ENCODE assay signal across 1 cellular context in the genomic region with DNA sequence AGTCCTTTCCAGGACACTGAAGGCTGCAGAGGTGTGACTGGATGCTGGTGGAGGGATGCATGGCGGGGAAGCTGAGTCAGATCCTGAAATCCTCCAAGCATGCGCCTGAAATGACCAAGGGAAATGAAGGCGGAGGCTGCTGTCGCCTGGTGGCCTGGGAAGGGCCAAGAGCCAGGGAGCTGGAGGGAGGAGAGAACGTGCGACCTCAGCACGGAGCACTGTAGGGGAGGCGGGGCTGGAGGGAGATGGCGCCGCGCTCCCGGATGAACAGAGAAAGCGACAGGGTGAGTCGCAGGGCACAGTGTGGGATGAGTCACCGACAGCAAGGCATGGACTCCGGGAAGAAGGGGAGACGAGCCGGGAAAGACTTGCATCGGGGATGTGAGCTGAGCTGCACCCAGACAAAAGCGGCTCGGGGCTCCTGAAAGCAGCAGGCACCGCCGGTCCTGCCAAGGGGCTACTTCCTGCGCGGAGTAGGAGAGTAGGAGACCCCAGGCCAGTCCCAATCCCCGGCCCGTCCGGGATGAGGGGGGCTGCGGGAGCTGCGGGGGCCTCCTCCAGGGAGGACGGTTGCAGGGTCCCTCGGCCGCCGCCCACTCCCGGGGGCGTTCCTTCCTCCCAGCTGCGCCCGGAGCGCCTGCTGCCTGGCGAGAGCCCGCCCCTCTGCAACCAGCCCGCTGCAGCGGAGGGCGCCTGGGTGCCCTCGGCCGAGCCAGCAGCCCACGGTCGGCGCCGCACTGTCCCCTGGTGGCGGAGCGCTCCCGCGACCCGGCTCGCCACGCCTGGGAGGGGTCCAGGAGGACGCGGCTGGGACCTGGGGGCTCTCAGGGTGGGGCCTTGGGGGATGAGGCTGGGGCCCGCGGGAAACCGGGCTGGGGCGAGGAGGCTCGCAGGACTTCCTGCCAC.
TF ChIP-seq lines count a peak whose summit lies in the region.

No MANE protein-coding gene starts in this region.

TF ChIP-seq in HepG2, 621 proteins besides CTCF, POLR2A, EP300 and RAD21 (continued from another document and continues in another):
- TF ChIP-seq, protein P1, sequence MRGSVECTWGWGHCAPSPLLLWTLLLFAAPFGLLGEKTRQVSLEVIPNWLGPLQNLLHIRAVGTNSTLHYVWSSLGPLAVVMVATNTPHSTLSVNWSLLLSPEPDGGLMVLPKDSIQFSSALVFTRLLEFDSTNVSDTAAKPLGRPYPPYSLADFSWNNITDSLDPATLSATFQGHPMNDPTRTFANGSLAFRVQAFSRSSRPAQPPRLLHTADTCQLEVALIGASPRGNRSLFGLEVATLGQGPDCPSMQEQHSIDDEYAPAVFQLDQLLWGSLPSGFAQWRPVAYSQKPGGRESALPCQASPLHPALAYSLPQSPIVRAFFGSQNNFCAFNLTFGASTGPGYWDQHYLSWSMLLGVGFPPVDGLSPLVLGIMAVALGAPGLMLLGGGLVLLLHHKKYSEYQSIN (CRISPR knock-in tag; IDR thresholded peaks at IDR 0.05; ENCODE audit: borderline replicate concordance) = no peak
- TF ChIP-seq NFYB (CRISPR knock-in tag; IDR thresholded peaks at IDR 0.05) (no peak), ZNF749 (CRISPR knock-in tag; IDR thresholded peaks at IDR 0.05; ENCODE audit: borderline replicate concordance) (peak; percentile 53; the same call in 1 of the 2 replicates), KDM2A (CRISPR knock-in tag; IDR thresholded peaks at IDR 0.05; ENCODE audit: borderline replicate concordance, low read depth) (no peak; the same call in 1 of the 2 replicates), ZNF569 (CRISPR knock-in tag; IDR thresholded peaks at IDR 0.05; ENCODE audit: borderline replicate concordance) (peak; percentile 29; the same call in 1 of the 2 replicates), RBM39 (IDR thresholded peaks at IDR 0.05; ENCODE audit: low read depth, low read length, poor library complexity, severe bottlenecking) (peak; percentile 98), ZSCAN25 (CRISPR knock-in tag; IDR thresholded peaks at IDR 0.05) (no peak; the same call in none of the 2 replicates), AGO1 (IDR thresholded peaks at IDR 0.05; ENCODE audit: low read depth, low read length, poor library complexity, severe bottlenecking) (peak; percentile 75), SP5 (CRISPR knock-in tag; IDR thresholded peaks at IDR 0.05; ENCODE audit: borderline replicate concordance, low read depth) (peak; percentile 88), ZNF782 (CRISPR knock-in tag; IDR thresholded peaks at IDR 0.05; ENCODE audit: borderline replicate concordance) (peak; percentile 77; the same call in 1 of the 2 replicates), ZNF615 (CRISPR knock-in tag; IDR thresholded peaks at IDR 0.05; ENCODE audit: borderline replicate concordance) (peak; percentile 39; the same call in 1 of the 2 replicates), CBFB (CRISPR knock-in tag; IDR thresholded peaks at IDR 0.05) (peak; percentile 34), KDM1A (CRISPR knock-in tag; IDR thresholded peaks at IDR 0.05) (peak; percentile 48; the same call in 1 of the 2 replicates), SSRP1 (CRISPR knock-in tag; IDR thresholded peaks at IDR 0.05) (peak; percentile 56), ZNF83 (CRISPR knock-in tag; IDR thresholded peaks at IDR 0.05; ENCODE audit: borderline replicate concordance) (no peak), SETDB1 (CRISPR knock-in tag; IDR thresholded peaks at IDR 0.05; ENCODE audit: borderline replicate concordance) (no peak), U2AF2 (IDR thresholded peaks at IDR 0.05; ENCODE audit: low read depth, low read length) (no peak), GPN1 (CRISPR knock-in tag; IDR thresholded peaks at IDR 0.05; ENCODE audit: borderline replicate concordance) (no peak), ZNF343 (CRISPR knock-in tag; IDR thresholded peaks at IDR 0.05) (no peak; the same call in none of the 2 replicates), MEIS2 (CRISPR knock-in tag; IDR thresholded peaks at IDR 0.05) (peak; percentile 80), CHD4 (IDR thresholded peaks at IDR 0.05; ENCODE audit: borderline replicate concordance, low read length) (no peak), SMAD1 (CRISPR knock-in tag; IDR thresholded peaks at IDR 0.05; ENCODE audit: borderline replicate concordance, low read depth) (peak; percentile 95; the same call in 1 of the 2 replicates), RFXANK (CRISPR knock-in tag; IDR thresholded peaks at IDR 0.05) (no peak; the same call in 1 of the 2 replicates), ATF7 (IDR thresholded peaks at IDR 0.05) (no peak), ATF7 (CRISPR knock-in tag; IDR thresholded peaks at IDR 0.05) (peak; percentile 58; the same call in 1 of the 2 replicates), ZNF326 (CRISPR knock-in tag; IDR thresholded peaks at IDR 0.05; ENCODE audit: borderline replicate concordance) (no peak), FOXM1 (CRISPR knock-in tag; IDR thresholded peaks at IDR 0.05) (no peak), MATR3 (CRISPR knock-in tag; IDR thresholded peaks at IDR 0.05) (no peak), RFX1 (IDR thresholded peaks at IDR 0.05) (no peak), ZNF781 (CRISPR knock-in tag; IDR thresholded peaks at IDR 0.05; ENCODE audit: borderline replicate concordance, not compliant biosample characterization) (peak; percentile 79), SP1 (IDR thresholded peaks at IDR 0.05) (no peak), SP1 (CRISPR knock-in tag; IDR thresholded peaks at IDR 0.05) (peak; percentile 49), MTA1 (CRISPR knock-in tag; IDR thresholded peaks at IDR 0.05; ENCODE audit: borderline replicate concordance) (peak; percentile 91), HOXA9 (CRISPR knock-in tag; IDR thresholded peaks at IDR 0.05; ENCODE audit: borderline replicate concordance) (0 out of 2 replicates have a peak, but pooled peaks have one; percentile 51)
- TF ChIP-seq, protein P2, sequence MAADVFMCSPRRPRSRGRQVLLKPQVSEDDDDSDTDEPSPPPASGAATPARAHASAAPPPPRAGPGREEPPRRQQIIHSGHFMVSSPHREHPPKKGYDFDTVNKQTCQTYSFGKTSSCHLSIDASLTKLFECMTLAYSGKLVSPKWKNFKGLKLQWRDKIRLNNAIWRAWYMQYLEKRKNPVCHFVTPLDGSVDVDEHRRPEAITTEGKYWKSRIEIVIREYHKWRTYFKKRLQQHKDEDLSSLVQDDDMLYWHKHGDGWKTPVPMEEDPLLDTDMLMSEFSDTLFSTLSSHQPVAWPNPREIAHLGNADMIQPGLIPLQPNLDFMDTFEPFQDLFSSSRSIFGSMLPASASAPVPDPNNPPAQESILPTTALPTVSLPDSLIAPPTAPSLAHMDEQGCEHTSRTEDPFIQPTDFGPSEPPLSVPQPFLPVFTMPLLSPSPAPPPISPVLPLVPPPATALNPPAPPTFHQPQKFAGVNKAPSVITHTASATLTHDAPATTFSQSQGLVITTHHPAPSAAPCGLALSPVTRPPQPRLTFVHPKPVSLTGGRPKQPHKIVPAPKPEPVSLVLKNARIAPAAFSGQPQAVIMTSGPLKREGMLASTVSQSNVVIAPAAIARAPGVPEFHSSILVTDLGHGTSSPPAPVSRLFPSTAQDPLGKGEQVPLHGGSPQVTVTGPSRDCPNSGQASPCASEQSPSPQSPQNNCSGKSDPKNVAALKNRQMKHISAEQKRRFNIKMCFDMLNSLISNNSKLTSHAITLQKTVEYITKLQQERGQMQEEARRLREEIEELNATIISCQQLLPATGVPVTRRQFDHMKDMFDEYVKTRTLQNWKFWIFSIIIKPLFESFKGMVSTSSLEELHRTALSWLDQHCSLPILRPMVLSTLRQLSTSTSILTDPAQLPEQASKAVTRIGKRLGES (CRISPR knock-in tag; IDR thresholded peaks at IDR 0.05; ENCODE audit: borderline replicate concordance) = 0 out of 2 replicates have a peak, but pooled peaks have one; percentile 15
- TF ChIP-seq, protein P3, sequence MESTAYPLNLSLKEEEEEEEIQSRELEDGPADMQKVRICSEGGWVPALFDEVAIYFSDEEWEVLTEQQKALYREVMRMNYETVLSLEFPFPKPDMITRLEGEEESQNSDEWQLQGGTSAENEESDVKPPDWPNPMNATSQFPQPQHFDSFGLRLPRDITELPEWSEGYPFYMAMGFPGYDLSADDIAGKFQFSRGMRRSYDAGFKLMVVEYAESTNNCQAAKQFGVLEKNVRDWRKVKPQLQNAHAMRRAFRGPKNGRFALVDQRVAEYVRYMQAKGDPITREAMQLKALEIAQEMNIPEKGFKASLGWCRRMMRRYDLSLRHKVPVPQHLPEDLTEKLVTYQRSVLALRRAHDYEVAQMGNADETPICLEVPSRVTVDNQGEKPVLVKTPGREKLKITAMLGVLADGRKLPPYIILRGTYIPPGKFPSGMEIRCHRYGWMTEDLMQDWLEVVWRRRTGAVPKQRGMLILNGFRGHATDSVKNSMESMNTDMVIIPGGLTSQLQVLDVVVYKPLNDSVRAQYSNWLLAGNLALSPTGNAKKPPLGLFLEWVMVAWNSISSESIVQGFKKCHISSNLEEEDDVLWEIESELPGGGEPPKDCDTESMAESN (CRISPR knock-in tag; conservative IDR thresholded peaks at IDR 0.05) = peak; percentile 58; the same call in 1 of the 2 replicates
- TF ChIP-seq, protein P4, sequence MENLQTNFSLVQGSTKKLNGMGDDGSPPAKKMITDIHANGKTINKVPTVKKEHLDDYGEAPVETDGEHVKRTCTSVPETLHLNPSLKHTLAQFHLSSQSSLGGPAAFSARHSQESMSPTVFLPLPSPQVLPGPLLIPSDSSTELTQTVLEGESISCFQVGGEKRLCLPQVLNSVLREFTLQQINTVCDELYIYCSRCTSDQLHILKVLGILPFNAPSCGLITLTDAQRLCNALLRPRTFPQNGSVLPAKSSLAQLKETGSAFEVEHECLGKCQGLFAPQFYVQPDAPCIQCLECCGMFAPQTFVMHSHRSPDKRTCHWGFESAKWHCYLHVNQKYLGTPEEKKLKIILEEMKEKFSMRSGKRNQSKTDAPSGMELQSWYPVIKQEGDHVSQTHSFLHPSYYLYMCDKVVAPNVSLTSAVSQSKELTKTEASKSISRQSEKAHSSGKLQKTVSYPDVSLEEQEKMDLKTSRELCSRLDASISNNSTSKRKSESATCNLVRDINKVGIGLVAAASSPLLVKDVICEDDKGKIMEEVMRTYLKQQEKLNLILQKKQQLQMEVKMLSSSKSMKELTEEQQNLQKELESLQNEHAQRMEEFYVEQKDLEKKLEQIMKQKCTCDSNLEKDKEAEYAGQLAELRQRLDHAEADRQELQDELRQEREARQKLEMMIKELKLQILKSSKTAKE (CRISPR knock-in tag; IDR thresholded peaks at IDR 0.05; ENCODE audit: borderline replicate concordance) = peak; percentile 66
- TF ChIP-seq, protein P5, sequence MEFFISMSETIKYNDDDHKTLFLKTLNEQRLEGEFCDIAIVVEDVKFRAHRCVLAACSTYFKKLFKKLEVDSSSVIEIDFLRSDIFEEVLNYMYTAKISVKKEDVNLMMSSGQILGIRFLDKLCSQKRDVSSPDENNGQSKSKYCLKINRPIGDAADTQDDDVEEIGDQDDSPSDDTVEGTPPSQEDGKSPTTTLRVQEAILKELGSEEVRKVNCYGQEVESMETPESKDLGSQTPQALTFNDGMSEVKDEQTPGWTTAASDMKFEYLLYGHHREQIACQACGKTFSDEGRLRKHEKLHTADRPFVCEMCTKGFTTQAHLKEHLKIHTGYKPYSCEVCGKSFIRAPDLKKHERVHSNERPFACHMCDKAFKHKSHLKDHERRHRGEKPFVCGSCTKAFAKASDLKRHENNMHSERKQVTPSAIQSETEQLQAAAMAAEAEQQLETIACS (CRISPR knock-in tag; IDR thresholded peaks at IDR 0.05) = no peak; the same call in 1 of the 2 replicates
- TF ChIP-seq, protein P6, sequence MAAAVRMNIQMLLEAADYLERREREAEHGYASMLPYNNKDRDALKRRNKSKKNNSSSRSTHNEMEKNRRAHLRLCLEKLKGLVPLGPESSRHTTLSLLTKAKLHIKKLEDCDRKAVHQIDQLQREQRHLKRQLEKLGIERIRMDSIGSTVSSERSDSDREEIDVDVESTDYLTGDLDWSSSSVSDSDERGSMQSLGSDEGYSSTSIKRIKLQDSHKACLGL (CRISPR knock-in tag; IDR thresholded peaks at IDR 0.05) = peak; percentile 87
- TF ChIP-seq, protein P7, sequence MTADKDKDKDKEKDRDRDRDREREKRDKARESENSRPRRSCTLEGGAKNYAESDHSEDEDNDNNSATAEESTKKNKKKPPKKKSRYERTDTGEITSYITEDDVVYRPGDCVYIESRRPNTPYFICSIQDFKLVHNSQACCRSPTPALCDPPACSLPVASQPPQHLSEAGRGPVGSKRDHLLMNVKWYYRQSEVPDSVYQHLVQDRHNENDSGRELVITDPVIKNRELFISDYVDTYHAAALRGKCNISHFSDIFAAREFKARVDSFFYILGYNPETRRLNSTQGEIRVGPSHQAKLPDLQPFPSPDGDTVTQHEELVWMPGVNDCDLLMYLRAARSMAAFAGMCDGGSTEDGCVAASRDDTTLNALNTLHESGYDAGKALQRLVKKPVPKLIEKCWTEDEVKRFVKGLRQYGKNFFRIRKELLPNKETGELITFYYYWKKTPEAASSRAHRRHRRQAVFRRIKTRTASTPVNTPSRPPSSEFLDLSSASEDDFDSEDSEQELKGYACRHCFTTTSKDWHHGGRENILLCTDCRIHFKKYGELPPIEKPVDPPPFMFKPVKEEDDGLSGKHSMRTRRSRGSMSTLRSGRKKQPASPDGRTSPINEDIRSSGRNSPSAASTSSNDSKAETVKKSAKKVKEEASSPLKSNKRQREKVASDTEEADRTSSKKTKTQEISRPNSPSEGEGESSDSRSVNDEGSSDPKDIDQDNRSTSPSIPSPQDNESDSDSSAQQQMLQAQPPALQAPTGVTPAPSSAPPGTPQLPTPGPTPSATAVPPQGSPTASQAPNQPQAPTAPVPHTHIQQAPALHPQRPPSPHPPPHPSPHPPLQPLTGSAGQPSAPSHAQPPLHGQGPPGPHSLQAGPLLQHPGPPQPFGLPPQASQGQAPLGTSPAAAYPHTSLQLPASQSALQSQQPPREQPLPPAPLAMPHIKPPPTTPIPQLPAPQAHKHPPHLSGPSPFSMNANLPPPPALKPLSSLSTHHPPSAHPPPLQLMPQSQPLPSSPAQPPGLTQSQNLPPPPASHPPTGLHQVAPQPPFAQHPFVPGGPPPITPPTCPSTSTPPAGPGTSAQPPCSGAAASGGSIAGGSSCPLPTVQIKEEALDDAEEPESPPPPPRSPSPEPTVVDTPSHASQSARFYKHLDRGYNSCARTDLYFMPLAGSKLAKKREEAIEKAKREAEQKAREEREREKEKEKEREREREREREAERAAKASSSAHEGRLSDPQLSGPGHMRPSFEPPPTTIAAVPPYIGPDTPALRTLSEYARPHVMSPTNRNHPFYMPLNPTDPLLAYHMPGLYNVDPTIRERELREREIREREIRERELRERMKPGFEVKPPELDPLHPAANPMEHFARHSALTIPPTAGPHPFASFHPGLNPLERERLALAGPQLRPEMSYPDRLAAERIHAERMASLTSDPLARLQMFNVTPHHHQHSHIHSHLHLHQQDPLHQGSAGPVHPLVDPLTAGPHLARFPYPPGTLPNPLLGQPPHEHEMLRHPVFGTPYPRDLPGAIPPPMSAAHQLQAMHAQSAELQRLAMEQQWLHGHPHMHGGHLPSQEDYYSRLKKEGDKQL (CRISPR knock-in tag; IDR thresholded peaks at IDR 0.05; ENCODE audit: low read depth) = no peak
- TF ChIP-seq, protein P8, sequence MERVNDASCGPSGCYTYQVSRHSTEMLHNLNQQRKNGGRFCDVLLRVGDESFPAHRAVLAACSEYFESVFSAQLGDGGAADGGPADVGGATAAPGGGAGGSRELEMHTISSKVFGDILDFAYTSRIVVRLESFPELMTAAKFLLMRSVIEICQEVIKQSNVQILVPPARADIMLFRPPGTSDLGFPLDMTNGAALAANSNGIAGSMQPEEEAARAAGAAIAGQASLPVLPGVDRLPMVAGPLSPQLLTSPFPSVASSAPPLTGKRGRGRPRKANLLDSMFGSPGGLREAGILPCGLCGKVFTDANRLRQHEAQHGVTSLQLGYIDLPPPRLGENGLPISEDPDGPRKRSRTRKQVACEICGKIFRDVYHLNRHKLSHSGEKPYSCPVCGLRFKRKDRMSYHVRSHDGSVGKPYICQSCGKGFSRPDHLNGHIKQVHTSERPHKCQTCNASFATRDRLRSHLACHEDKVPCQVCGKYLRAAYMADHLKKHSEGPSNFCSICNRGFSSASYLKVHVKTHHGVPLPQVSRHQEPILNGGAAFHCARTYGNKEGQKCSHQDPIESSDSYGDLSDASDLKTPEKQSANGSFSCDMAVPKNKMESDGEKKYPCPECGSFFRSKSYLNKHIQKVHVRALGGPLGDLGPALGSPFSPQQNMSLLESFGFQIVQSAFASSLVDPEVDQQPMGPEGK (CRISPR knock-in tag; IDR thresholded peaks at IDR 0.05) = peak; percentile 98
